In the genomic region with DNA sequence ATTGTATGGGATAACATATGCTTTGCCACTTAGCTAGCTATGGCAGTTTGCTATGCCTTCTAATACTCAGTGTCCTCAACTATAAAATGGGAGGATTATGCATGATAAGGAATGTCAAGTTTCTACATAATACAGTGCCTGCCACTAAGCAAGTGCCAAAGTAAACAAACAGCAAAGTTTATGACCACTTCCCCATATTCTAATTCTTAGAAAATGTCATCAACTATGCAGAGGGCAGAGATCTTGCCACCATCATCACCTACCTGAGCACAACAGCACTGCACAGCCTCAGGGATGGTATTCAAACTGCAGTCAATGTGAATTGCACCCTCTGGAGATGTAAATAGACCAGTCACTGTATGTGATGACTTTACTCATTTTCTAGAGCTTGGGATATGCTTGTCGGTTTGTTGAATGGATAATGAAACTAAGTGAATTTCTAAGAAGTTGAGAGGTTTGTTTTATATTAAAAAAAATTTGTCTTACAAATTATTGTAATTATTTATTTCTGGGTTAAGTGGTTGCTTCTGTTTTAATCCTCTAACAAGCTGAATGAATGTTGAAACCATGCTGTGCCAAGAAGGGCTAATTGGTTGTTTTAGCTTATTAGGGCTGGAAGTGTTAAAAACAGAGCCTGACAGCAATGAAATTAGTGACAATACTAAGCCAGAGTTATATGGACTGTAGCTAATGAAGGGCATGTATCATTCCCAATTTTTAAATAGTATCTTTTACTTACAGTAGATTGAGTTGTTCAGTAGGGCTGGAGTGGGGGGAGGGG, we compare ENCODE assay signal across 21 cellular contexts.
DNase-seq lines count a peak whose midpoint lies in the region; ATAC-seq and TF ChIP-seq lines count a peak whose summit lies in the region.
"Had no signal": no experiment of that assay in that cellular context is flagged by ENCODE, and none has a peak within 500 bp of the region (broad histone marks: within the 10 kb centered on the region; RNA-seq: fewer than 3 reads in every experiment).

No MANE protein-coding gene starts in this region.

- CTCF ChIA-PET in HEK293T (lab: Yijun Ruan, JAX), result no interaction called here
- CTCF ChIA-PET in activated naive CD4-positive, alpha-beta T cell treated with anti-CD3 and anti-CD28 coated beads, Interleukin-2, amount 10 ng/mL, durations not matched to agents 7 days and 5 days (lab: Charles Lee), result no interaction called here
- CTCF ChIA-PET in activated CD8-positive, alpha-beta memory T cell treated with anti-CD3 and anti-CD28 coated beads, Interleukin-2, amount 10 ng/mL, durations not matched to agents 7 days and 5 days (lab: Charles Lee), result no interaction called here

- DNase-seq in Caki2 (ENCODE audit: low read depth), result peak; percentile 4
- DNase-seq in HEK293T (ENCODE audit: extremely low spot score), result peak; percentile 7
- peak; percentile 70 for DNase-seq in NCI-H82 treated with DMSO at 0.1 percent for 48 hours (lab: John Stamatoyannopoulos, UW; ENCODE audit: unreplicated experiment)
- DNase-seq in iris pigment epithelial cell (ENCODE audit: low read depth), result peak; percentile 23
- no peak for DNase-seq in activated naive CD4-positive, alpha-beta T cell treated with anti-CD3 and anti-CD28 coated beads, Interleukin-2, amount 10 ng/mL, durations not matched to agents 7 days and 5 days
- no peak for DNase-seq in activated CD8-positive, alpha-beta memory T cell treated with anti-CD3 and anti-CD28 coated beads, Interleukin-2, amount 10 ng/mL, durations not matched to agents 7 days and 5 days
- no peak for DNase-seq in SHP77 (lab: John Stamatoyannopoulos, UW)
- DNase-seq: activated CD4-positive, alpha-beta T cell treated with anti-CD3 and anti-CD28 coated beads, Interleukin-2, amount 50 U/mL, for 4 hours; activated gamma-delta T cell treated with Interleukin-2 at 50 U/mL for 16 hours; amygdala; CD4-positive, CD25-positive, alpha-beta regulatory T cell; central memory CD4-positive, alpha-beta T cell; DMS153; foreskin fibroblast; kidney glomerular epithelial cell; NCI-H1436; right lobe of liver; SK-N-SH; WERI-Rb-1 had no signal

- H3K4me1 Mint-ChIP-seq in activated naive CD4-positive, alpha-beta T cell treated with anti-CD3 and anti-CD28 coated beads, Interleukin-2, amount 10 ng/mL, durations not matched to agents 7 days and 5 days, result no peaks in the 10 kb centered on the region
- H3K4me1 Mint-ChIP-seq in activated CD8-positive, alpha-beta memory T cell treated with anti-CD3 and anti-CD28 coated beads, Interleukin-2, amount 10 ng/mL, durations not matched to agents 7 days and 5 days, result no peaks in the 10 kb centered on the region
- H3K4me1 Mint-ChIP-seq: CD4-positive, CD25-positive, alpha-beta regulatory T cell; memory B cell had no signal

- no peak overlapping the region for H3K4me3 Mint-ChIP-seq in activated naive CD4-positive, alpha-beta T cell treated with anti-CD3 and anti-CD28 coated beads, Interleukin-2, amount 10 ng/mL, durations not matched to agents 7 days and 5 days
- no peak overlapping the region for H3K4me3 Mint-ChIP-seq in activated CD8-positive, alpha-beta memory T cell treated with anti-CD3 and anti-CD28 coated beads, Interleukin-2, amount 10 ng/mL, durations not matched to agents 7 days and 5 days
- H3K4me3 Mint-ChIP-seq: CD4-positive, CD25-positive, alpha-beta regulatory T cell; memory B cell had no signal

- in situ Hi-C loops in Caki2 (cut with HindIII; ENCODE audit: low pct_unique_long_range_greater_than_20kb, low sequenced_read_pairs), result no loop called here

- POLR2A ChIA-PET in HEK293T (lab: Yijun Ruan, JAX), result no interaction called here

- H3K36me3 Mint-ChIP-seq in activated naive CD4-positive, alpha-beta T cell treated with anti-CD3 and anti-CD28 coated beads, Interleukin-2, amount 10 ng/mL, durations not matched to agents 7 days and 5 days, result no peaks in the 10 kb centered on the region
- no peaks in the 10 kb centered on the region for H3K36me3 Mint-ChIP-seq in activated CD8-positive, alpha-beta memory T cell treated with anti-CD3 and anti-CD28 coated beads, Interleukin-2, amount 10 ng/mL, durations not matched to agents 7 days and 5 days
- H3K36me3 Mint-ChIP-seq: CD4-positive, CD25-positive, alpha-beta regulatory T cell; memory B cell had no signal

- H3K27ac Mint-ChIP-seq in activated naive CD4-positive, alpha-beta T cell treated with anti-CD3 and anti-CD28 coated beads, Interleukin-2, amount 10 ng/mL, durations not matched to agents 7 days and 5 days, result no peak overlapping the region
- H3K27ac Mint-ChIP-seq in activated CD8-positive, alpha-beta memory T cell treated with anti-CD3 and anti-CD28 coated beads, Interleukin-2, amount 10 ng/mL, durations not matched to agents 7 days and 5 days, result no peak overlapping the region
- H3K27ac Mint-ChIP-seq: CD4-positive, CD25-positive, alpha-beta regulatory T cell; memory B cell had no signal

- no peak for ATAC-seq in activated CD8-positive, alpha-beta memory T cell treated with anti-CD3 and anti-CD28 coated beads, Interleukin-2, amount 10 ng/mL, durations not matched to agents 7 days and 5 days
- no peak for ATAC-seq in HG03439 (IDR thresholded peaks at IDR 0.05; ENCODE audit: unreplicated experiment)
- ATAC-seq: right lobe of liver had no signal

- H3K27me3 Mint-ChIP-seq in activated naive CD4-positive, alpha-beta T cell treated with anti-CD3 and anti-CD28 coated beads, Interleukin-2, amount 10 ng/mL, durations not matched to agents 7 days and 5 days, result no peaks in the 10 kb centered on the region
- no peaks in the 10 kb centered on the region for H3K27me3 Mint-ChIP-seq in activated CD8-positive, alpha-beta memory T cell treated with anti-CD3 and anti-CD28 coated beads, Interleukin-2, amount 10 ng/mL, durations not matched to agents 7 days and 5 days
- H3K27me3 Mint-ChIP-seq: CD4-positive, CD25-positive, alpha-beta regulatory T cell; memory B cell had no signal

- H3K9me3 Mint-ChIP-seq in activated naive CD4-positive, alpha-beta T cell treated with anti-CD3 and anti-CD28 coated beads, Interleukin-2, amount 10 ng/mL, durations not matched to agents 7 days and 5 days, result peaks cover 5% of the 10 kb centered on the region
- H3K9me3 Mint-ChIP-seq in activated CD8-positive, alpha-beta memory T cell treated with anti-CD3 and anti-CD28 coated beads, Interleukin-2, amount 10 ng/mL, durations not matched to agents 7 days and 5 days (ENCODE audit: low read depth), result peaks cover 6% of the 10 kb centered on the region

TF ChIP-seq in HEK293T, 16 proteins besides CTCF, POLR2A, EP300 and RAD21:
- no peak for TF ChIP-seq SUZ12 (IDR thresholded peaks at IDR 0.05)
- TF ChIP-seq FOXK2 (IDR thresholded peaks at IDR 0.05), result no peak
TF ChIP-seq in HEK293T: peak in this region for 0.

Comparison
In these comparisons a context has a peak if more than half of its experiments do, and no peak if none do; other contexts are left out.
1. DNase-seq: peak in Caki2 (single experiment), HEK293T (single experiment), NCI-H82 treated with DMSO at 0.1 percent for 48 hours (single experiment) and iris pigment epithelial cell (single experiment); none in activated naive CD4-positive, alpha-beta T cell treated with anti-CD3 and anti-CD28 coated beads, Interleukin-2, amount 10 ng/mL, durations not matched to agents 7 days and 5 days (single experiment), activated CD8-positive, alpha-beta memory T cell treated with anti-CD3 and anti-CD28 coated beads, Interleukin-2, amount 10 ng/mL, durations not matched to agents 7 days and 5 days (single experiment) and SHP77 (0 of 2).